Comparison of ENCODE assay signal across 1 cellular context in the genomic region with DNA sequence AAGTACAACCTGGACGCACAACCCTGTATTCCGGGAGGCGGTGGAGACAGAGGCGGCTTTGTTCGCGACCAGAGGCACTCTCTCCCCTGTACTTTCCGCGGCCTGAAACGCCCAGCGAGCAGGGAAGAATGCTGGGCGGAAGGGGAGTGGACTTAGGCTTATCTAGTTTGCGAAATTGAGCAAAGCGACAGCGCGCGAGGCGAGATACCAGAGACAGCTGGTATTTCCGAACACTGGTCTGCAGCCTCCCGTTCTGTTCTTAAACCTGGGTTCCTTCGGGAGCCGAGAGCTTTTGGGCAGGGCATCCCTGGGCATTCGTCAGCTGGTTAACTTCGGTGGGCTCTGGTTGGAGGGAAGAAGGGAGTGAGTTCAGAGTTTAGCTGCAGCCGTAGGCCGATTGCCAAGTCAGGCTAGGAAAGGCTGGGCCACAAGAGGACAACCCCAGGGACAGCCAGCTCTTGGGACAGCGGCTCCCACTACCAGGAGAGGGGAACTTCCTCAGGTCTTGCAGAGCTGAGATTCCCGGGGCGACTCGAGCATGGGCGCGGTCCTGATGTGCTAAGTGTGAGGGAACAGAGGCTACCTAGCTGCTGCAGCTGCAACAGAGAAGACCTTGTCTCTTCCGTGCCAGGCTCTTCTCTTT.
TF ChIP-seq lines count a peak whose summit lies in the region.

No MANE protein-coding gene starts in this region.

TF ChIP-seq in HepG2, 621 proteins besides CTCF, POLR2A, EP300 and RAD21 (continued from another document and continues in another):
- TF ChIP-seq, protein P1, sequence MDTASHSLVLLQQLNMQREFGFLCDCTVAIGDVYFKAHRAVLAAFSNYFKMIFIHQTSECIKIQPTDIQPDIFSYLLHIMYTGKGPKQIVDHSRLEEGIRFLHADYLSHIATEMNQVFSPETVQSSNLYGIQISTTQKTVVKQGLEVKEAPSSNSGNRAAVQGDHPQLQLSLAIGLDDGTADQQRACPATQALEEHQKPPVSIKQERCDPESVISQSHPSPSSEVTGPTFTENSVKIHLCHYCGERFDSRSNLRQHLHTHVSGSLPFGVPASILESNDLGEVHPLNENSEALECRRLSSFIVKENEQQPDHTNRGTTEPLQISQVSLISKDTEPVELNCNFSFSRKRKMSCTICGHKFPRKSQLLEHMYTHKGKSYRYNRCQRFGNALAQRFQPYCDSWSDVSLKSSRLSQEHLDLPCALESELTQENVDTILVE (CRISPR knock-in tag; IDR thresholded peaks at IDR 0.05) = peak; percentile 35; the same call in 1 of the 2 replicates
- TF ChIP-seq PLSCR1 (CRISPR knock-in tag; IDR thresholded peaks at IDR 0.05; ENCODE audit: borderline replicate concordance) (no peak), RFXAP (CRISPR knock-in tag; IDR thresholded peaks at IDR 0.05; ENCODE audit: borderline replicate concordance) (no peak), THYN1 (CRISPR knock-in tag; IDR thresholded peaks at IDR 0.05; ENCODE audit: borderline replicate concordance, low read depth) (no peak), ZNF891 (CRISPR knock-in tag; IDR thresholded peaks at IDR 0.05) (peak; percentile 65), REL (CRISPR knock-in tag; conservative IDR thresholded peaks at IDR 0.05) (no peak), ZNF160 (CRISPR knock-in tag; IDR thresholded peaks at IDR 0.05) (no peak), ZSCAN31 (CRISPR knock-in tag; IDR thresholded peaks at IDR 0.05; ENCODE audit: low read depth) (no peak), ZNF75D (CRISPR knock-in tag; IDR thresholded peaks at IDR 0.05; ENCODE audit: borderline replicate concordance) (no peak), KDM2A (CRISPR knock-in tag; IDR thresholded peaks at IDR 0.05; ENCODE audit: borderline replicate concordance, low read depth) (peak; percentile 86), ZNF687 (CRISPR knock-in tag; IDR thresholded peaks at IDR 0.05) (peak; percentile 65), ZNF589 (CRISPR knock-in tag; conservative IDR thresholded peaks at IDR 0.05) (no peak), FOXP1 (IDR thresholded peaks at IDR 0.05) (no peak), FOXP1 (CRISPR knock-in tag; IDR thresholded peaks at IDR 0.05) (no peak; the same call in 1 of the 2 replicates), CC2D1A (CRISPR knock-in tag; IDR thresholded peaks at IDR 0.05) (no peak), HMG20A (CRISPR knock-in tag; IDR thresholded peaks at IDR 0.05; ENCODE audit: borderline replicate concordance) (no peak), SMAD3 (CRISPR knock-in tag; IDR thresholded peaks at IDR 0.05) (no peak), EEA1 (CRISPR knock-in tag; IDR thresholded peaks at IDR 0.05; ENCODE audit: borderline replicate concordance) (no peak), ZNF788 (CRISPR knock-in tag; IDR thresholded peaks at IDR 0.05; ENCODE audit: borderline replicate concordance) (no peak; the same call in 1 of the 2 replicates), RBFOX2 (IDR thresholded peaks at IDR 0.05; ENCODE audit: low read depth, low read length) (no peak), SRF (IDR thresholded peaks at IDR 0.05; ENCODE audit: low read depth, low read length) (no peak), MEIS1 (CRISPR knock-in tag; IDR thresholded peaks at IDR 0.05; ENCODE audit: borderline replicate concordance) (no peak), TBX3 (IDR thresholded peaks at IDR 0.05; ENCODE audit: borderline replicate concordance) (no peak), MTF2 (CRISPR knock-in tag; IDR thresholded peaks at IDR 0.05; ENCODE audit: borderline replicate concordance) (no peak), NFYB (CRISPR knock-in tag; IDR thresholded peaks at IDR 0.05) (no peak), ZNF260 (CRISPR knock-in tag; IDR thresholded peaks at IDR 0.05; ENCODE audit: borderline replicate concordance, low read depth) (no peak), NCOA5 (CRISPR knock-in tag; IDR thresholded peaks at IDR 0.05) (no peak), ARNTL (CRISPR knock-in tag; IDR thresholded peaks at IDR 0.05) (no peak), SMYD3 (CRISPR knock-in tag; IDR thresholded peaks at IDR 0.05) (0 out of 2 replicates have a peak, but pooled peaks have one; percentile 66)
- TF ChIP-seq, protein P2, sequence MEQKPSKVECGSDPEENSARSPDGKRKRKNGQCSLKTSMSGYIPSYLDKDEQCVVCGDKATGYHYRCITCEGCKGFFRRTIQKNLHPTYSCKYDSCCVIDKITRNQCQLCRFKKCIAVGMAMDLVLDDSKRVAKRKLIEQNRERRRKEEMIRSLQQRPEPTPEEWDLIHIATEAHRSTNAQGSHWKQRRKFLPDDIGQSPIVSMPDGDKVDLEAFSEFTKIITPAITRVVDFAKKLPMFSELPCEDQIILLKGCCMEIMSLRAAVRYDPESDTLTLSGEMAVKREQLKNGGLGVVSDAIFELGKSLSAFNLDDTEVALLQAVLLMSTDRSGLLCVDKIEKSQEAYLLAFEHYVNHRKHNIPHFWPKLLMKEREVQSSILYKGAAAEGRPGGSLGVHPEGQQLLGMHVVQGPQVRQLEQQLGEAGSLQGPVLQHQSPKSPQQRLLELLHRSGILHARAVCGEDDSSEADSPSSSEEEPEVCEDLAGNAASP (CRISPR knock-in tag; IDR thresholded peaks at IDR 0.05; ENCODE audit: borderline replicate concordance) = peak; percentile 67; the same call in 1 of the 2 replicates
- TF ChIP-seq, protein P3, sequence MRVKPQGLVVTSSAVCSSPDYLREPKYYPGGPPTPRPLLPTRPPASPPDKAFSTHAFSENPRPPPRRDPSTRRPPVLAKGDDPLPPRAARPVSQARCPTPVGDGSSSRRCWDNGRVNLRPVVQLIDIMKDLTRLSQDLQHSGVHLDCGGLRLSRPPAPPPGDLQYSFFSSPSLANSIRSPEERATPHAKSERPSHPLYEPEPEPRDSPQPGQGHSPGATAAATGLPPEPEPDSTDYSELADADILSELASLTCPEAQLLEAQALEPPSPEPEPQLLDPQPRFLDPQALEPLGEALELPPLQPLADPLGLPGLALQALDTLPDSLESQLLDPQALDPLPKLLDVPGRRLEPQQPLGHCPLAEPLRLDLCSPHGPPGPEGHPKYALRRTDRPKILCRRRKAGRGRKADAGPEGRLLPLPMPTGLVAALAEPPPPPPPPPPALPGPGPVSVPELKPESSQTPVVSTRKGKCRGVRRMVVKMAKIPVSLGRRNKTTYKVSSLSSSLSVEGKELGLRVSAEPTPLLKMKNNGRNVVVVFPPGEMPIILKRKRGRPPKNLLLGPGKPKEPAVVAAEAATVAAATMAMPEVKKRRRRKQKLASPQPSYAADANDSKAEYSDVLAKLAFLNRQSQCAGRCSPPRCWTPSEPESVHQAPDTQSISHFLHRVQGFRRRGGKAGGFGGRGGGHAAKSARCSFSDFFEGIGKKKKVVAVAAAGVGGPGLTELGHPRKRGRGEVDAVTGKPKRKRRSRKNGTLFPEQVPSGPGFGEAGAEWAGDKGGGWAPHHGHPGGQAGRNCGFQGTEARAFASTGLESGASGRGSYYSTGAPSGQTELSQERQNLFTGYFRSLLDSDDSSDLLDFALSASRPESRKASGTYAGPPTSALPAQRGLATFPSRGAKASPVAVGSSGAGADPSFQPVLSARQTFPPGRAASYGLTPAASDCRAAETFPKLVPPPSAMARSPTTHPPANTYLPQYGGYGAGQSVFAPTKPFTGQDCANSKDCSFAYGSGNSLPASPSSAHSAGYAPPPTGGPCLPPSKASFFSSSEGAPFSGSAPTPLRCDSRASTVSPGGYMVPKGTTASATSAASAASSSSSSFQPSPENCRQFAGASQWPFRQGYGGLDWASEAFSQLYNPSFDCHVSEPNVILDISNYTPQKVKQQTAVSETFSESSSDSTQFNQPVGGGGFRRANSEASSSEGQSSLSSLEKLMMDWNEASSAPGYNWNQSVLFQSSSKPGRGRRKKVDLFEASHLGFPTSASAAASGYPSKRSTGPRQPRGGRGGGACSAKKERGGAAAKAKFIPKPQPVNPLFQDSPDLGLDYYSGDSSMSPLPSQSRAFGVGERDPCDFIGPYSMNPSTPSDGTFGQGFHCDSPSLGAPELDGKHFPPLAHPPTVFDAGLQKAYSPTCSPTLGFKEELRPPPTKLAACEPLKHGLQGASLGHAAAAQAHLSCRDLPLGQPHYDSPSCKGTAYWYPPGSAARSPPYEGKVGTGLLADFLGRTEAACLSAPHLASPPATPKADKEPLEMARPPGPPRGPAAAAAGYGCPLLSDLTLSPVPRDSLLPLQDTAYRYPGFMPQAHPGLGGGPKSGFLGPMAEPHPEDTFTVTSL (CRISPR knock-in tag; IDR thresholded peaks at IDR 0.05; ENCODE audit: borderline replicate concordance) = peak; percentile 1; the same call in 1 of the 2 replicates
- TF ChIP-seq, protein P4, sequence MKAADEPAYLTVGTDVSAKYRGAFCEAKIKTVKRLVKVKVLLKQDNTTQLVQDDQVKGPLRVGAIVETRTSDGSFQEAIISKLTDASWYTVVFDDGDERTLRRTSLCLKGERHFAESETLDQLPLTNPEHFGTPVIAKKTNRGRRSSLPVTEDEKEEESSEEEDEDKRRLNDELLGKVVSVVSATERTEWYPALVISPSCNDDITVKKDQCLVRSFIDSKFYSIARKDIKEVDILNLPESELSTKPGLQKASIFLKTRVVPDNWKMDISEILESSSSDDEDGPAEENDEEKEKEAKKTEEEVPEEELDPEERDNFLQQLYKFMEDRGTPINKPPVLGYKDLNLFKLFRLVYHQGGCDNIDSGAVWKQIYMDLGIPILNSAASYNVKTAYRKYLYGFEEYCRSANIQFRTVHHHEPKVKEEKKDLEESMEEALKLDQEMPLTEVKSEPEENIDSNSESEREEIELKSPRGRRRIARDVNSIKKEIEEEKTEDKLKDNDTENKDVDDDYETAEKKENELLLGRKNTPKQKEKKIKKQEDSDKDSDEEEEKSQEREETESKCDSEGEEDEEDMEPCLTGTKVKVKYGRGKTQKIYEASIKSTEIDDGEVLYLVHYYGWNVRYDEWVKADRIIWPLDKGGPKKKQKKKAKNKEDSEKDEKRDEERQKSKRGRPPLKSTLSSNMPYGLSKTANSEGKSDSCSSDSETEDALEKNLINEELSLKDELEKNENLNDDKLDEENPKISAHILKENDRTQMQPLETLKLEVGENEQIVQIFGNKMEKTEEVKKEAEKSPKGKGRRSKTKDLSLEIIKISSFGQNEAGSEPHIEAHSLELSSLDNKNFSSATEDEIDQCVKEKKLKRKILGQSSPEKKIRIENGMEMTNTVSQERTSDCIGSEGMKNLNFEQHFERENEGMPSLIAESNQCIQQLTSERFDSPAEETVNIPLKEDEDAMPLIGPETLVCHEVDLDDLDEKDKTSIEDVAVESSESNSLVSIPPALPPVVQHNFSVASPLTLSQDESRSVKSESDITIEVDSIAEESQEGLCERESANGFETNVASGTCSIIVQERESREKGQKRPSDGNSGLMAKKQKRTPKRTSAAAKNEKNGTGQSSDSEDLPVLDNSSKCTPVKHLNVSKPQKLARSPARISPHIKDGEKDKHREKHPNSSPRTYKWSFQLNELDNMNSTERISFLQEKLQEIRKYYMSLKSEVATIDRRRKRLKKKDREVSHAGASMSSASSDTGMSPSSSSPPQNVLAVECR (CRISPR knock-in tag; IDR thresholded peaks at IDR 0.05; ENCODE audit: borderline replicate concordance) = no peak
